In the genomic region with DNA sequence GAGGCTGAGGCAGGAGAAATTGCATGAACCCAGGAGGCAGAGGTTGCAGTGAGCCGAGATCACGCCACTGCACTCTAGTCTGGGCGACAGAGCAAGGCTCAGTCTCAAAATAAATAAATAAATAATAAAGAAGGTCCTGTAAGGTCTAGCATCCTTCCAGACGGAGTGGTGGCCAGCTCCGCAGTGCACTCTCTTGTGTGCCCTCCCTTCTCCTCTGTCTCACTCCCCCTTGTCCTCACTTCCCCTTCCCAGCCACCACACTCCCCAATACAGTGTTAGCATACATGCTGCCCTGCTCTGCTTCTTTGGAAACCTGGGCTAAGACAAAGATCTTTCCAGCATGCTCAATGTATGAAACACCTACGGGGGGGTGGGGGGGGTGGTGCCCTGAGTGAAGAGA, we compare ENCODE assay signal across 1 cellular context.
TF ChIP-seq lines count a peak whose summit lies in the region.

No MANE protein-coding gene starts in this region.

TF ChIP-seq in K562, 482 proteins besides CTCF, POLR2A, EP300 and RAD21:
- peak; percentile 50; the same call in 1 of the 2 replicates for TF ChIP-seq SPI1 (IDR thresholded peaks at IDR 0.05; ENCODE audit: borderline replicate concordance, low read depth, low read length)
- TF ChIP-seq, protein P1, sequence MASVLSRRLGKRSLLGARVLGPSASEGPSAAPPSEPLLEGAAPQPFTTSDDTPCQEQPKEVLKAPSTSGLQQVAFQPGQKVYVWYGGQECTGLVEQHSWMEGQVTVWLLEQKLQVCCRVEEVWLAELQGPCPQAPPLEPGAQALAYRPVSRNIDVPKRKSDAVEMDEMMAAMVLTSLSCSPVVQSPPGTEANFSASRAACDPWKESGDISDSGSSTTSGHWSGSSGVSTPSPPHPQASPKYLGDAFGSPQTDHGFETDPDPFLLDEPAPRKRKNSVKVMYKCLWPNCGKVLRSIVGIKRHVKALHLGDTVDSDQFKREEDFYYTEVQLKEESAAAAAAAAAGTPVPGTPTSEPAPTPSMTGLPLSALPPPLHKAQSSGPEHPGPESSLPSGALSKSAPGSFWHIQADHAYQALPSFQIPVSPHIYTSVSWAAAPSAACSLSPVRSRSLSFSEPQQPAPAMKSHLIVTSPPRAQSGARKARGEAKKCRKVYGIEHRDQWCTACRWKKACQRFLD (CRISPR knock-in tag; IDR thresholded peaks at IDR 0.05): no peak
